ENCODE assay signal across 22 cellular contexts in the genomic region with DNA sequence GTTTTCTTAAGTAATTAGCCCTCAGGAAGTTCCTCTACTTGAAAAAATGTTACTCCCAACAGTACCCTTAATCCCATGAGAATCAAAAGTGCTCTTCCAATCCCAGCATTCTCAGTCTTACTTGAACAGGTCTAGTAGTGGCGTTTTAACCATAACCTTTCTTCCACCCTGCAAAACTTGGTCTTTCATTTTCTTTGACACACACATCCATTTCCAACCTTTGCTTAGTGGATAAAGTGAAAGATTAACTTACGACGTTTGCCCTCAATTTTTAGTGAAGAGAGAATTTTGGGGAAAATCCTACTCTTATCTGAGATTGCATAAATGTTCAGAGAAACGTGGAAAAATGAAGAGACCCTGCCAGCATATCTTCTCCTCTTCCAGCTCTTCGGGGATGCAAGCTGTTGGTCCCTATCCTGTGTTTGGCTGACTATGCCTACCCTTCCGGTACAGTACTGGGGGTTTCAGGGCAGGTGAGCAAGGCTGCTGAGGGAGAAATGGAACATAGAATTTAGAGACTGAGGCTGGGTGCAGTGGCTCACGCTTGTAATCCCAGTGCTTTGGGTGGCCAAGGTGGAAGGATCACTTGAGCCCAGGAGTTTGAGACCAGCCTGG. TPM values are rescaled to one million over a fixed set of nuclear protein-coding genes. Genes with fewer than 3 reads are reported as not detected.
DNase-seq lines count a peak whose midpoint lies in the region; ATAC-seq, FAIRE-seq and TF ChIP-seq lines count a peak whose summit lies in the region.
"Had no signal": no experiment of that assay in that cellular context is flagged by ENCODE, and none has a peak within 500 bp of the region (broad histone marks: within the 10 kb centered on the region; RNA-seq: fewer than 3 reads in every experiment).

No MANE protein-coding gene starts in this region.

- WGBS in mammary epithelial cell (ENCODE audit: low coverage, missing lambda C conversion rate): 95% methylated on average over 7 of the region's 7 CpGs

- in situ Hi-C loops in mammary epithelial cell (cut with MboI; ENCODE audit: low sequenced_read_pairs in 2 of 2): no loop called here

- no peak for DNase-seq in Right ventricle myocardium superior
- DNase-seq in mesothelial cell of epicardium (ENCODE audit: low spot score in 2 of 2, unreplicated experiment in 2 of 2): no peak
- no peak for DNase-seq in upper lobe of right lung
- no peak for DNase-seq in mammary epithelial cell
- DNase-seq in NCI-H2171 treated with DMSO at 0.1 percent for 48 hours (lab: John Stamatoyannopoulos, UW): no peak
- DNase-seq in urothelium cell line (ENCODE audit: low spot score): no peak
- DNase-seq: activated B cell treated with CpG ODN at 0.5 μM for 24 hours; activated CD4-positive, alpha-beta memory T cell treated with anti-CD3 and anti-CD28 coated beads for 36 hours; activated gamma-delta T cell treated with Interleukin-2 at 50 U/mL for 16 hours; CD4-positive, CD25-positive, alpha-beta regulatory T cell; DMS 273 treated with DMSO at 0.1 percent for 48 hours; dorsolateral prefrontal cortex; foreskin fibroblast; H9; NCI-H1417 treated with DMSO at 0.1 percent for 48 hours; NCI-H524 treated with DMSO at 0.1 percent for 48 hours; retina; stimulated activated CD4-positive, alpha-beta T cell treated with anti-CD3 and anti-CD28 coated beads, Interleukin-15, amount 100 ng/mL, for 24 hours; stomach; T-helper 9 cell had no signal

- H3K9ac ChIP-seq in mammary epithelial cell (ENCODE audit: insufficient read depth, low read length): no peak overlapping the region

- BruUV-seq in mammary epithelial cell (replicated peaks; lab: Mats Ljungman, UMichigan): no TSS peak

- H3K79me2 ChIP-seq in mammary epithelial cell (ENCODE audit: insufficient read depth, low read length): peaks cover 17% of the 10 kb centered on the region

- H3K27me3 Mint-ChIP-seq in activated T-helper 17 cell treated with anti-CD3 and anti-CD28 coated beads, Interleukin-2, amount 50 U/mL, for 72 hours: no peaks in the 10 kb centered on the region
- H3K27me3 Mint-ChIP-seq in mesothelial cell of epicardium (ENCODE audit: low read depth): no peaks in the 10 kb centered on the region
- H3K27me3 Mint-ChIP-seq: activated B cell treated with CpG ODN at 0.5 μM for 24 hours; activated CD4-positive, alpha-beta memory T cell treated with anti-CD3 and anti-CD28 coated beads for 36 hours; CD4-positive, CD25-positive, alpha-beta regulatory T cell had no signal

- H3K4me3 ChIP-seq in upper lobe of right lung (no peak overlapping the region), mammary epithelial cell (replicated peaks in 1 of 3; ENCODE audit: insufficient read depth in 1 of 3, low read depth in 2 of 3, low read length in 3 of 3) (no peak overlapping the region)
- H3K4me3 ChIP-seq: cardiac muscle cell, dorsolateral prefrontal cortex, stomach had no signal

- no peaks in the 10 kb centered on the region for H3K9me3 Mint-ChIP-seq in activated T-helper 17 cell treated with anti-CD3 and anti-CD28 coated beads, Interleukin-2, amount 50 U/mL, for 72 hours
- H3K9me3 Mint-ChIP-seq in mesothelial cell of epicardium: no peaks in the 10 kb centered on the region
- H3K9me3 Mint-ChIP-seq: activated B cell treated with CpG ODN at 0.5 μM for 24 hours; activated CD4-positive, alpha-beta memory T cell treated with anti-CD3 and anti-CD28 coated beads for 36 hours; H9 had no signal

- CTCF ChIA-PET in mammary epithelial cell (lab: Charles Lee; ENCODE audit: low non-redundant PET): no interaction called here

- intact Hi-C loops in Right ventricle myocardium superior (cut with DNase I) (no loop called here), upper lobe of right lung (cut with DNase I) (no loop called here), mammary epithelial cell (cut with micrococcal nuclease) (no loop called here)

- H3K4me1 ChIP-seq in upper lobe of right lung: peaks cover 56% of the 10 kb centered on the region
- peaks cover 8% of the 10 kb centered on the region for H3K4me1 ChIP-seq in mammary epithelial cell (ENCODE audit: insufficient read depth, low read length)

- H2AFZ ChIP-seq in mammary epithelial cell (ENCODE audit: low read depth, low read length): no peak overlapping the region

- H3K27ac Mint-ChIP-seq in activated T-helper 17 cell treated with anti-CD3 and anti-CD28 coated beads, Interleukin-2, amount 50 U/mL, for 72 hours: peak overlapping the region; percentile 33
- H3K27ac Mint-ChIP-seq in mesothelial cell of epicardium: peak overlapping the region; percentile 96
- H3K27ac Mint-ChIP-seq: activated B cell treated with CpG ODN at 0.5 μM for 24 hours; activated CD4-positive, alpha-beta memory T cell treated with anti-CD3 and anti-CD28 coated beads for 36 hours; H9 had no signal

- H4K20me1 ChIP-seq in mammary epithelial cell (ENCODE audit: insufficient read depth, low read length): no peaks in the 10 kb centered on the region

- no peak for FAIRE-seq in urothelium cell line (lab: Jason Lieb, UNC)

- no peak overlapping the region for H3K4me3 Mint-ChIP-seq in activated T-helper 17 cell treated with anti-CD3 and anti-CD28 coated beads, Interleukin-2, amount 50 U/mL, for 72 hours
- H3K4me3 Mint-ChIP-seq in mesothelial cell of epicardium: no peak overlapping the region
- H3K4me3 Mint-ChIP-seq: activated B cell treated with CpG ODN at 0.5 μM for 24 hours; activated CD4-positive, alpha-beta memory T cell treated with anti-CD3 and anti-CD28 coated beads for 36 hours; CD4-positive, CD25-positive, alpha-beta regulatory T cell; H9 had no signal

- H3K9me3 ChIP-seq in upper lobe of right lung (no peaks in the 10 kb centered on the region), mammary epithelial cell (replicated peaks; ENCODE audit: insufficient read depth, low read length) (no peaks in the 10 kb centered on the region)
- H3K9me3 ChIP-seq: stomach had no signal

- H3K27me3 ChIP-seq in upper lobe of right lung (no peaks in the 10 kb centered on the region), mammary epithelial cell (ENCODE audit: insufficient read depth, low read length) (no peaks in the 10 kb centered on the region)
- H3K27me3 ChIP-seq: cardiac muscle cell, dorsolateral prefrontal cortex, stomach had no signal

- no peak for ATAC-seq in activated T-helper 17 cell treated with anti-CD3 and anti-CD28 coated beads, Interleukin-2, amount 50 U/mL, for 72 hours (replicated peaks)
- ATAC-seq in Right ventricle myocardium superior (ENCODE audit: poor library complexity) (peak; percentile 45), upper lobe of right lung (no peak)

- H3K27ac ChIP-seq in upper lobe of right lung: peak overlapping the region; percentile 47
- H3K27ac ChIP-seq in mammary epithelial cell (ENCODE audit: insufficient read depth, low read depth, low read length): no peak overlapping the region

- H3K36me3 ChIP-seq in upper lobe of right lung: no peaks in the 10 kb centered on the region
- no peaks in the 10 kb centered on the region for H3K36me3 ChIP-seq in mammary epithelial cell (ENCODE audit: insufficient read depth, low read length)
- H3K36me3 ChIP-seq: cardiac muscle cell had no signal

- dilution Hi-C loops in mammary epithelial cell (cut with HindIII; ENCODE audit: low sequenced_read_pairs): no loop called here

- H3K4me2 ChIP-seq in mammary epithelial cell (ENCODE audit: insufficient read depth, low read depth, low read length): no peak overlapping the region

- H3K36me3 Mint-ChIP-seq in activated T-helper 17 cell treated with anti-CD3 and anti-CD28 coated beads, Interleukin-2, amount 50 U/mL, for 72 hours (ENCODE audit: low read depth): peaks cover 61% of the 10 kb centered on the region
- H3K36me3 Mint-ChIP-seq in mesothelial cell of epicardium: no peaks in the 10 kb centered on the region

- peaks cover 30% of the 10 kb centered on the region for H3K4me1 Mint-ChIP-seq in activated T-helper 17 cell treated with anti-CD3 and anti-CD28 coated beads, Interleukin-2, amount 50 U/mL, for 72 hours
- H3K4me1 Mint-ChIP-seq in mesothelial cell of epicardium: peaks cover 68% of the 10 kb centered on the region

- no peak for TF ChIP-seq CTCF in mesothelial cell of epicardium (IDR thresholded peaks at IDR 0.05; ENCODE audit: unreplicated experiment)
- TF ChIP-seq CTCF in upper lobe of right lung (IDR thresholded peaks at IDR 0.05): no peak
- TF ChIP-seq CTCF in mammary epithelial cell (conservative IDR thresholded peaks at IDR 0.05 in 1 of 2, IDR thresholded peaks at IDR 0.05 in 1 of 2; ENCODE audit: extremely low read depth in 1 of 2, insufficient read depth in 1 of 2, low read depth in 1 of 2, low read length in 2 of 2): no peak

RNA-seq across cellular contexts. Expression of gene WBP1L, which starts 18.8 kb away (rescaled TPM):
- total RNA-seq in activated T-helper 17 cell treated with anti-CD3 and anti-CD28 coated beads, Interleukin-2, amount 50 U/mL, for 72 hours: 10 to 100 TPM; 18.4 to 24.8 TPM
- total RNA-seq in Right ventricle myocardium superior (19.7 TPM), mesothelial cell of epicardium (56.3 to 56.7 TPM (median 56.3 TPM) in 3 replicates), upper lobe of right lung (49.0 TPM), mammary epithelial cell (10 to 100 TPM; 18.4 to 48.2 TPM)
- polyA plus RNA-seq in mammary epithelial cell: 20.7 TPM
- polyA minus RNA-seq in mammary epithelial cell: 24.7 TPM

RNA-seq across cellular contexts. Expression of gene SFXN2, which starts 48.1 kb away (rescaled TPM):
- 10 to 100 TPM; 18.0 to 28.0 TPM for total RNA-seq in activated T-helper 17 cell treated with anti-CD3 and anti-CD28 coated beads, Interleukin-2, amount 50 U/mL, for 72 hours
- total RNA-seq in Right ventricle myocardium superior: 1.7 TPM
- 33.3 to 36.8 TPM (median 34.9 TPM) in 3 replicates for total RNA-seq in mesothelial cell of epicardium
- total RNA-seq in upper lobe of right lung: 12.0 TPM
- total RNA-seq in mammary epithelial cell: 10 to 100 TPM in 1 of 2 donors, under 1 TPM in 1; 0.83 to 10.9 TPM
- polyA plus RNA-seq in mammary epithelial cell: 10.2 TPM
- 8.5 TPM for polyA minus RNA-seq in mammary epithelial cell

RNA-seq across cellular contexts. Expression of gene ARL3, which starts 48.3 kb away (rescaled TPM):
- 10 to 100 TPM; 14.3 to 14.7 TPM for total RNA-seq in activated T-helper 17 cell treated with anti-CD3 and anti-CD28 coated beads, Interleukin-2, amount 50 U/mL, for 72 hours
- total RNA-seq in Right ventricle myocardium superior: 14.1 TPM
- 13.0 to 13.9 TPM (median 13.7 TPM) in 3 replicates for total RNA-seq in mesothelial cell of epicardium
- total RNA-seq in upper lobe of right lung: 7.5 TPM
- 1 to 10 TPM; 2.3 to 8.7 TPM for total RNA-seq in mammary epithelial cell
- polyA plus RNA-seq in mammary epithelial cell: 7.8 TPM
- 0.83 TPM for polyA minus RNA-seq in mammary epithelial cell
